ENCODE assay signal across 16 cellular contexts in genomic region chr6:37713529-37714119, GRCh38. TPM values are rescaled to one million over a fixed set of nuclear protein-coding genes. Genes with fewer than 3 reads are reported as not detected.
DNase-seq lines count a peak whose midpoint lies in the region; ATAC-seq and TF ChIP-seq lines count a peak whose summit lies in the region.
"Had no signal": no experiment of that assay in that cellular context is flagged by ENCODE, and none has a peak within 500 bp of the region (broad histone marks: within the 10 kb centered on the region; RNA-seq: fewer than 3 reads in every experiment).

No MANE protein-coding gene starts in this region.

- intact Hi-C loops in natural killer cell (cut with micrococcal nuclease) (no loop called here), ascending aorta (cut with DNase I) (no loop called here)

- H3K4me3 Mint-ChIP-seq in natural killer cell treated with Interleukin-12 subunit alpha and Interleukin-12 subunit beta and Interleukin-15 and Interleukin-18, amount 100 ng/mL, for 72 hours: peak overlapping the region; percentile 11
- no peak overlapping the region for H3K4me3 Mint-ChIP-seq in natural killer cell
- H3K4me3 Mint-ChIP-seq: activated CD8-positive, alpha-beta memory T cell treated with anti-CD3 and anti-CD28 coated beads, Interleukin-2, amount 10 ng/mL, durations not matched to agents 7 days and 5 days; activated naive CD8-positive, alpha-beta T cell treated with anti-CD3 and anti-CD28 coated beads for 36 hours had no signal

- H3K27ac ChIP-seq in ascending aorta: no peak overlapping the region

- DNase-seq in natural killer cell treated with Interleukin-12 subunit alpha and Interleukin-12 subunit beta and Interleukin-15 and Interleukin-18, amount 100 ng/mL, for 72 hours (ENCODE audit: low spot score): no peak
- no peak for DNase-seq in natural killer cell
- DNase-seq in amniotic epithelial cell (ENCODE audit: low read depth): peak; percentile 81
- DNase-seq in hepatic stellate cell (ENCODE audit: low spot score): peak; percentile 67
- DNase-seq in SW480 (ENCODE audit: low spot score): no peak
- DNase-seq in ascending aorta (ENCODE audit: low spot score in 2 of 2): no peak
- DNase-seq: activated CD8-positive, alpha-beta memory T cell treated with anti-CD3 and anti-CD28 coated beads, Interleukin-2, amount 10 ng/mL, durations not matched to agents 7 days and 5 days; activated naive CD8-positive, alpha-beta T cell treated with anti-CD3 and anti-CD28 coated beads for 36 hours; AML-193; effector memory CD4-positive, alpha-beta T cell; GDM1; NCI-H1694; retina; T-helper 9 cell had no signal

- no peaks in the 10 kb centered on the region for H3K9me3 Mint-ChIP-seq in natural killer cell treated with Interleukin-12 subunit alpha and Interleukin-12 subunit beta and Interleukin-15 and Interleukin-18, amount 100 ng/mL, for 72 hours
- no peaks in the 10 kb centered on the region for H3K9me3 Mint-ChIP-seq in natural killer cell
- H3K9me3 Mint-ChIP-seq: activated naive CD8-positive, alpha-beta T cell treated with anti-CD3 and anti-CD28 coated beads for 36 hours had no signal

- ATAC-seq in natural killer cell treated with Interleukin-12 subunit alpha and Interleukin-12 subunit beta and Interleukin-15 and Interleukin-18, amount 100 ng/mL, for 72 hours: no peak
- ATAC-seq in natural killer cell (no peak), HG03565 (IDR thresholded peaks at IDR 0.05; ENCODE audit: unreplicated experiment) (no peak), HG03521 (IDR thresholded peaks at IDR 0.05; ENCODE audit: unreplicated experiment) (no peak)
- ATAC-seq: activated CD8-positive, alpha-beta memory T cell treated with anti-CD3 and anti-CD28 coated beads, Interleukin-2, amount 10 ng/mL, durations not matched to agents 7 days and 5 days had no signal

- no peaks in the 10 kb centered on the region for H3K36me3 Mint-ChIP-seq in natural killer cell treated with Interleukin-12 subunit alpha and Interleukin-12 subunit beta and Interleukin-15 and Interleukin-18, amount 100 ng/mL, for 72 hours
- no peaks in the 10 kb centered on the region for H3K36me3 Mint-ChIP-seq in natural killer cell
- H3K36me3 Mint-ChIP-seq: activated CD8-positive, alpha-beta memory T cell treated with anti-CD3 and anti-CD28 coated beads, Interleukin-2, amount 10 ng/mL, durations not matched to agents 7 days and 5 days; activated naive CD8-positive, alpha-beta T cell treated with anti-CD3 and anti-CD28 coated beads for 36 hours had no signal

- H3K4me1 Mint-ChIP-seq in natural killer cell treated with Interleukin-12 subunit alpha and Interleukin-12 subunit beta and Interleukin-15 and Interleukin-18, amount 100 ng/mL, for 72 hours (ENCODE audit: low read depth in 2 of 2): peaks cover 8 to 11% of the 10 kb centered on the region in 2 donors
- no peaks in the 10 kb centered on the region for H3K4me1 Mint-ChIP-seq in natural killer cell
- H3K4me1 Mint-ChIP-seq: activated naive CD8-positive, alpha-beta T cell treated with anti-CD3 and anti-CD28 coated beads for 36 hours had no signal

- TF ChIP-seq CTCF in natural killer cell (IDR thresholded peaks at IDR 0.05): no peak
- TF ChIP-seq CTCF in ascending aorta (IDR thresholded peaks at IDR 0.05): no peak

- H3K27me3 Mint-ChIP-seq in natural killer cell treated with Interleukin-12 subunit alpha and Interleukin-12 subunit beta and Interleukin-15 and Interleukin-18, amount 100 ng/mL, for 72 hours: peaks cover 17 to 21% of the 10 kb centered on the region in 2 donors
- peaks cover 15% of the 10 kb centered on the region in 2 donors for H3K27me3 Mint-ChIP-seq in natural killer cell (ENCODE audit: low read depth in 2 of 2)
- H3K27me3 Mint-ChIP-seq: activated naive CD8-positive, alpha-beta T cell treated with anti-CD3 and anti-CD28 coated beads for 36 hours had no signal

- no peaks in the 10 kb centered on the region for H3K9me3 ChIP-seq in ascending aorta

- peak overlapping the region in 1 of 2 donors; percentile 50 for H3K27ac Mint-ChIP-seq in natural killer cell treated with Interleukin-12 subunit alpha and Interleukin-12 subunit beta and Interleukin-15 and Interleukin-18, amount 100 ng/mL, for 72 hours
- H3K27ac Mint-ChIP-seq in natural killer cell: no peak overlapping the region
- H3K27ac Mint-ChIP-seq: activated CD8-positive, alpha-beta memory T cell treated with anti-CD3 and anti-CD28 coated beads, Interleukin-2, amount 10 ng/mL, durations not matched to agents 7 days and 5 days; activated naive CD8-positive, alpha-beta T cell treated with anti-CD3 and anti-CD28 coated beads for 36 hours had no signal

- H3K4me3 ChIP-seq in ascending aorta: no peak overlapping the region

- no peaks in the 10 kb centered on the region for H3K27me3 ChIP-seq in ascending aorta

- H3K36me3 ChIP-seq in ascending aorta: no peaks in the 10 kb centered on the region

- H3K4me1 ChIP-seq in ascending aorta: peaks cover 0 to 9% of the 10 kb centered on the region in 2 donors

RNA-seq across cellular contexts. Expression of gene MDGA1, which starts 15.9 kb away (rescaled TPM):
- total RNA-seq in natural killer cell treated with Interleukin-12 subunit alpha and Interleukin-12 subunit beta and Interleukin-15 and Interleukin-18, amount 100 ng/mL, for 72 hours: 1 to 10 TPM in 1 of 2 donors, under 1 TPM in 1; 0.56 to 5.2 TPM
- total RNA-seq in natural killer cell: 10 to 100 TPM in 2 of 3 donors, under 1 TPM in 1; 0.53 to 24.2 (median 16.7) TPM
- total RNA-seq in ascending aorta: 8.8 TPM

Comparison
In these comparisons a context has a peak if more than half of its experiments do, and no peak if none do; other contexts are left out.
1. DNase-seq: peak in amniotic epithelial cell (single experiment) and hepatic stellate cell (single experiment); none in natural killer cell treated with Interleukin-12 subunit alpha and Interleukin-12 subunit beta and Interleukin-15 and Interleukin-18, amount 100 ng/mL, for 72 hours (single experiment), natural killer cell (single experiment), SW480 (single experiment) and ascending aorta (0 of 2).